ENCODE assay signal across 15 cellular contexts in the genomic region with DNA sequence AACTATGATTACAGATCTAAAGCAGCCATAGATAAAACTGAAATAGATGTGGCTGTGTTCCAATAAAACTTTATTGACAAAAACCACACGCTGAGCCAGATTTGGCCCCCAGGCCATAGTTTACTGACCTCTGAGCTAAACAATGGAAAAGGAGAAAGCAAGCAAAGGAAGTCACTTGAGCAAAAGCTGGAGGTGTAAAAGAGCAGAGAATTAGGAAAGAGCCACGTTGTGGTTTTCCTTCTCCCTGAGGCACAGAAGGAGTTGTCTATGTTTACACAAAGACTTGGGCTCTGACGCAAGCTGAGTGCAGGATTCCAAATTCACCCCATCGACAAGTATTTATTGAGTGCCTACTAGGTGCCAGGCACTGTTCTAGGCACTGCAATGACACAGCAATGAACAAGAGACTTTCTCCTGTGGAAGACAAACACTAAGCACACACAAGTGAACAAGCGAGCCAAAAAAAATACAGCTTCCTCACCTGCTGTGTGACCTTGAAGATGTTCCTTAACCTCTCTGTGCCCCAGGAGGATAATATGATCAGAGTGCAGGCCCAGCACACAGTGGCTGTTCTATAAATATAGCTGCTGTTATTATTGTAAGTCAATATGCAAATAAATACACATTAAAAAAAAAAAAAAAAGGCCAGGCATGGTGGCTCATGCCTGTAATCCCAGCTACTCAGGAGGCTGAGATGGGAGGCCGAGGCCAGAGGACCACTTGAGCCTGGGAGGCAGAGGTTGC.
DNase-seq lines count a peak whose midpoint lies in the region; ATAC-seq, FAIRE-seq and TF ChIP-seq lines count a peak whose summit lies in the region.
"Had no signal": no experiment of that assay in that cellular context is flagged by ENCODE, and none has a peak within 500 bp of the region (broad histone marks: within the 10 kb centered on the region; RNA-seq: fewer than 3 reads in every experiment).

No MANE protein-coding gene starts in this region.

- H3K4me1 ChIP-seq in ACC112 (ENCODE audit: control insufficient read depth, insufficient read depth, low read length, unreplicated experiment), result peaks cover 26% of the 10 kb centered on the region
- H3K4me1 ChIP-seq in HEK293 (ENCODE audit: control insufficient read depth, insufficient read depth, low read length), result no peaks in the 10 kb centered on the region

- ATAC-seq in HG03469 (IDR thresholded peaks at IDR 0.05; ENCODE audit: unreplicated experiment), result no peak
- ATAC-seq: body of pancreas, T-helper 17 cell had no signal

- H3K36me3 ChIP-seq in ACC112 (ENCODE audit: insufficient read depth, low read length) (no peaks in the 10 kb centered on the region), HEK293 (ENCODE audit: control insufficient read depth in 2 of 2, insufficient read depth in 1 of 2, low read length in 2 of 2) (no peaks in the 10 kb centered on the region), SK-N-MC (ENCODE audit: insufficient read depth, low read length) (no peaks in the 10 kb centered on the region)
- H3K36me3 ChIP-seq: esophagus muscularis mucosa had no signal

- H3K79me2 ChIP-seq in ACC112 (ENCODE audit: control insufficient read depth, insufficient read depth, low read length, unreplicated experiment), result no peaks in the 10 kb centered on the region

- H2AFZ ChIP-seq in ACC112 (ENCODE audit: low read length, unreplicated experiment), result no peak overlapping the region

- TF ChIP-seq CTCF in HEK293 (tag by site-specific recombination; IDR thresholded peaks at IDR 0.05) (no peak), fibroblast of pulmonary artery (IDR thresholded peaks at IDR 0.05; ENCODE audit: low read length, missing control alignments) (no peak)

- DNase-seq in SK-N-MC (ENCODE audit: low read depth, low spot score) (peak; percentile 51), fibroblast of pulmonary artery (ENCODE audit: low read depth) (peak; percentile 87), D341Med (ENCODE audit: low spot score) (no peak), GM19239 (ENCODE audit: insufficient read length, low spot score) (no peak)
- no peak for DNase-seq in stimulated activated CD4-positive, alpha-beta T cell treated with anti-CD3 and anti-CD28 coated beads, Interleukin-4, amount 100 ng/mL, for 24 hours
- DNase-seq: body of pancreas; CD4-positive, CD25-positive, alpha-beta regulatory T cell; KG1; NCI-H2227 treated with DMSO at 0.1 percent for 48 hours; T-helper 17 cell had no signal

- CTCF ChIA-PET in HEK293 (lab: Yijun Ruan, JAX), result interaction anchor here (2.4 kb wide), 1 partner anchor 10 kb away, joined by 9 read pairs; no protein-coding TSS in a partner anchor

- H3K4me3 ChIP-seq in ACC112 (ENCODE audit: low read depth, low read length), result no peak overlapping the region
- no peak overlapping the region for H3K4me3 ChIP-seq in HEK293 (ENCODE audit: low read depth, low read length)
- no peak overlapping the region for H3K4me3 ChIP-seq in SK-N-MC
- H3K4me3 ChIP-seq in fibroblast of pulmonary artery (replicated peaks; ENCODE audit: low read depth, low read length), result no peak overlapping the region
- H3K4me3 ChIP-seq: body of pancreas, esophagus muscularis mucosa, lung had no signal

- H3K9me3 ChIP-seq in HEK293 (ENCODE audit: control insufficient read depth, insufficient read depth, low read depth, low read length), result no peaks in the 10 kb centered on the region
- no peaks in the 10 kb centered on the region for H3K9me3 ChIP-seq in SK-N-MC (ENCODE audit: low read depth, low read length)
- H3K9me3 ChIP-seq: body of pancreas, esophagus muscularis mucosa had no signal

- H3K27ac ChIP-seq in ACC112 (ENCODE audit: low read depth, low read length), result peak overlapping the region; percentile 77
- no peak overlapping the region for H3K27ac ChIP-seq in HEK293 (ENCODE audit: extremely low read depth, low read depth, low read length)
- peak overlapping the region; percentile 37; the same call in 1 of the 2 replicates for H3K27ac ChIP-seq in SK-N-MC
- H3K27ac ChIP-seq: body of pancreas had no signal

- H3K27me3 ChIP-seq in ACC112 (ENCODE audit: insufficient read depth, low read length), result no peaks in the 10 kb centered on the region
- H3K27me3 ChIP-seq: body of pancreas, esophagus muscularis mucosa had no signal

- no peak for FAIRE-seq in GM19239 (lab: Jason Lieb, UNC)

- no peak overlapping the region for H3K9ac ChIP-seq in SK-N-MC (ENCODE audit: insufficient read length)

- POLR2A ChIA-PET in HEK293 (lab: Yijun Ruan, JAX), result interaction anchor here (0.7 kb wide), 1 partner anchor 336 kb away, joined by 3 read pairs; no protein-coding TSS in a partner anchor

TF ChIP-seq in HEK293, 187 proteins besides CTCF, POLR2A, EP300 and RAD21 (continues in another document):
- TF ChIP-seq MEIS1 (CRISPR knock-in tag; IDR thresholded peaks at IDR 0.05; ENCODE audit: borderline replicate concordance), result no peak
- TF ChIP-seq ZNF433 (tag by site-specific recombination; IDR thresholded peaks at IDR 0.05; ENCODE audit: low read depth), result no peak
- TF ChIP-seq FEZF1 (tag by site-specific recombination; IDR thresholded peaks at IDR 0.05), result peak; percentile 60; the same call in 1 of the 2 replicates
- TF ChIP-seq ZBTB26 (tag by site-specific recombination; optimal IDR thresholded peaks at IDR 0.05), result no peak
- TF ChIP-seq ZBTB20 (tag by site-specific recombination; IDR thresholded peaks at IDR 0.05), result 0 out of 2 replicates have a peak, but pooled peaks have one; percentile 20
- peak; percentile 42; the same call in 1 of the 2 replicates for TF ChIP-seq PRDM6 (tag by site-specific recombination; IDR thresholded peaks at IDR 0.05)
- peak; percentile 86; the same call in 1 of the 2 replicates for TF ChIP-seq ZNF768 (tag by site-specific recombination; IDR thresholded peaks at IDR 0.05)
- TF ChIP-seq, protein P1, sequence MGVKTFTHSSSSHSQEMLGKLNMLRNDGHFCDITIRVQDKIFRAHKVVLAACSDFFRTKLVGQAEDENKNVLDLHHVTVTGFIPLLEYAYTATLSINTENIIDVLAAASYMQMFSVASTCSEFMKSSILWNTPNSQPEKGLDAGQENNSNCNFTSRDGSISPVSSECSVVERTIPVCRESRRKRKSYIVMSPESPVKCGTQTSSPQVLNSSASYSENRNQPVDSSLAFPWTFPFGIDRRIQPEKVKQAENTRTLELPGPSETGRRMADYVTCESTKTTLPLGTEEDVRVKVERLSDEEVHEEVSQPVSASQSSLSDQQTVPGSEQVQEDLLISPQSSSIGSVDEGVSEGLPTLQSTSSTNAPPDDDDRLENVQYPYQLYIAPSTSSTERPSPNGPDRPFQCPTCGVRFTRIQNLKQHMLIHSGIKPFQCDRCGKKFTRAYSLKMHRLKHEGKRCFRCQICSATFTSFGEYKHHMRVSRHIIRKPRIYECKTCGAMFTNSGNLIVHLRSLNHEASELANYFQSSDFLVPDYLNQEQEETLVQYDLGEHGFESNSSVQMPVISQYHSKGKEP (tag by site-specific recombination; IDR thresholded peaks at IDR 0.05), result no peak
- TF ChIP-seq ZNF677 (tag by site-specific recombination; IDR thresholded peaks at IDR 0.05), result no peak
- TF ChIP-seq ZNF354C (tag by site-specific recombination; IDR thresholded peaks at IDR 0.05; ENCODE audit: borderline replicate concordance, low read depth), result no peak
- TF ChIP-seq PRDM1 (tag by site-specific recombination; IDR thresholded peaks at IDR 0.05), result 0 out of 2 replicates have a peak, but pooled peaks have one; percentile 32
- no peak for TF ChIP-seq ZNF16 (tag by site-specific recombination; IDR thresholded peaks at IDR 0.05; ENCODE audit: low read depth)
- TF ChIP-seq, protein P2, sequence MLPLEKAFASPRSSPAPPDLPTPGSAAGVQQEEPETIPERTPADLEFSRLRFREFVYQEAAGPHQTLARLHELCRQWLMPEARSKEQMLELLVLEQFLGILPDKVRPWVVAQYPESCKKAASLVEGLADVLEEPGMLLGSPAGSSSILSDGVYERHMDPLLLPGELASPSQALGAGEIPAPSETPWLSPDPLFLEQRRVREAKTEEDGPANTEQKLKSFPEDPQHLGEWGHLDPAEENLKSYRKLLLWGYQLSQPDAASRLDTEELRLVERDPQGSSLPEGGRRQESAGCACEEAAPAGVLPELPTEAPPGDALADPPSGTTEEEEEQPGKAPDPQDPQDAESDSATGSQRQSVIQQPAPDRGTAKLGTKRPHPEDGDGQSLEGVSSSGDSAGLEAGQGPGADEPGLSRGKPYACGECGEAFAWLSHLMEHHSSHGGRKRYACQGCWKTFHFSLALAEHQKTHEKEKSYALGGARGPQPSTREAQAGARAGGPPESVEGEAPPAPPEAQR (tag by site-specific recombination; IDR thresholded peaks at IDR 0.05), result no peak
- TF ChIP-seq ZNF529 (tag by site-specific recombination; IDR thresholded peaks at IDR 0.05; ENCODE audit: insufficient replicate concordance), result no peak
- TF ChIP-seq ZBTB21 (tag by site-specific recombination; IDR thresholded peaks at IDR 0.05), result no peak
- TF ChIP-seq TRIM28 (IDR thresholded peaks at IDR 0.05; ENCODE audit: borderline replicate concordance, low read length), result no peak
- no peak for TF ChIP-seq ZNF777 (tag by site-specific recombination; IDR thresholded peaks at IDR 0.05; ENCODE audit: borderline replicate concordance)
- TF ChIP-seq ZNF426 (tag by site-specific recombination; IDR thresholded peaks at IDR 0.05), result no peak
- TF ChIP-seq ZNF175 (tag by site-specific recombination; IDR thresholded peaks at IDR 0.05), result no peak

Comparison
In these comparisons a context has a peak if more than half of its experiments do, and no peak if none do; other contexts are left out.
1. DNase-seq: peak in SK-N-MC (single experiment) and fibroblast of pulmonary artery (single experiment); none in D341Med (single experiment), stimulated activated CD4-positive, alpha-beta T cell treated with anti-CD3 and anti-CD28 coated beads, Interleukin-4, amount 100 ng/mL, for 24 hours (single experiment) and GM19239 (single experiment).